Comparison of ENCODE assay signal across 9 cellular contexts in genomic region chr1:23217421-23218115, GRCh38. TPM values are rescaled to one million over a fixed set of nuclear protein-coding genes. Genes with fewer than 3 reads are reported as not detected.
DNase-seq lines count a peak whose midpoint lies in the region; ATAC-seq, FAIRE-seq and TF ChIP-seq lines count a peak whose summit lies in the region.
"Had no signal": no experiment of that assay in that cellular context is flagged by ENCODE, and none has a peak within 500 bp of the region (broad histone marks: within the 10 kb centered on the region; RNA-seq: fewer than 3 reads in every experiment).

HTR1D (minus strand) TSS chr1:23217502; CDS start chr1:23194219, 23,283 bp downstream.

- TF ChIP-seq CTCF in A549 (IDR thresholded peaks at IDR 0.05) (no peak), HFF-Myc (IDR thresholded peaks at IDR 0.05; ENCODE audit: low read depth, low read length, missing control alignments) (no peak), body of pancreas (IDR thresholded peaks at IDR 0.05) (no peak), lower lobe of right lung (IDR thresholded peaks at IDR 0.05) (no peak), upper lobe of right lung (IDR thresholded peaks at IDR 0.05) (no peak)

- TF ChIP-seq POLR2A in A549 (IDR thresholded peaks at IDR 0.05; ENCODE audit: low read length) (peak; percentile 21; the same call in 1 of the 2 replicates), body of pancreas (IDR thresholded peaks at IDR 0.05) (no peak)

- H3K27ac ChIP-seq in A549 (peak within 1 kb of the TSS; percentile 96 to 97), body of pancreas (no peak within 1 kb of the TSS), lower lobe of right lung (no peak within 1 kb of the TSS), upper lobe of right lung (no peak within 1 kb of the TSS)

- H3K4me2 ChIP-seq in A549: peak within 1 kb of the TSS; percentile 77

- ATAC-seq in A549 (peak; percentile 69 to 84), body of pancreas (peak; percentile 48), lower lobe of right lung (peak; percentile 37 to 42), upper lobe of right lung (peak; percentile 51), HG03342 (IDR thresholded peaks at IDR 0.05; ENCODE audit: unreplicated experiment) (no peak), GM18517 (IDR thresholded peaks at IDR 0.05; ENCODE audit: unreplicated experiment) (no peak)

- intact Hi-C loops in body of pancreas (cut with DNase I): no loop called here
- intact Hi-C loops in lower lobe of right lung (cut with DNase I): no loop called here
- intact Hi-C loops in upper lobe of right lung (cut with DNase I): no loop called here

- no peak for TF ChIP-seq EP300 in A549 (IDR thresholded peaks at IDR 0.05)

- FAIRE-seq in A549 (lab: Jason Lieb, UNC): no peak

- peaks cover 0 to 26% of the 10 kb centered on the region in 2 donors for H3K27me3 ChIP-seq in body of pancreas
- H3K27me3 ChIP-seq in lower lobe of right lung (ENCODE audit: low read depth): peaks cover 41% of the 10 kb centered on the region
- peaks cover 49% of the 10 kb centered on the region for H3K27me3 ChIP-seq in upper lobe of right lung

- H3K36me3 ChIP-seq in body of pancreas (replicated peaks in 1 of 2; ENCODE audit: insufficient read depth in 1 of 2, low read depth in 2 of 2) (no peaks in the 10 kb centered on the region), lower lobe of right lung (no peaks in the 10 kb centered on the region), upper lobe of right lung (no peaks in the 10 kb centered on the region)

- WGBS in A549 (ENCODE audit: missing lambda C conversion rate): 7% methylated on average over 9 of the region's 45 CpGs
- WGBS in body of pancreas, 2 donors: 2 to 4% methylated on average over 21 to 40 of the region's 45 CpGs

- DNase-seq in A549 (ENCODE audit: low read depth in 1 of 2, low spot score in 1 of 2) (no peak), HFF-Myc (ENCODE audit: extremely low read depth, low read depth) (no peak), body of pancreas (peak in 2 of 4 donors; percentile 19 to 28), lower lobe of right lung (no peak), upper lobe of right lung (no peak), NCI-H187 treated with DMSO at 0.1 percent for 48 hours (lab: John Stamatoyannopoulos, UW) (no peak)

- no peak for TF ChIP-seq RAD21 in A549 (conservative IDR thresholded peaks at IDR 0.05 in 1 of 2, IDR thresholded peaks at IDR 0.05 in 1 of 2)

- peak within 1 kb of the TSS; percentile 91 for H3K4me3 ChIP-seq in A549
- peak within 1 kb of the TSS; percentile 33 for H3K4me3 ChIP-seq in HFF-Myc (replicated peaks; ENCODE audit: low read depth, low read length)
- peak within 1 kb of the TSS in 1 of 2 donors; percentile 15 for H3K4me3 ChIP-seq in body of pancreas
- H3K4me3 ChIP-seq in lower lobe of right lung: peak within 1 kb of the TSS; percentile 57
- H3K4me3 ChIP-seq in upper lobe of right lung: peak within 1 kb of the TSS; percentile 47

- CTCF ChIA-PET in A549 (lab: Yijun Ruan, JAX): interaction anchor here (0.6 to 3.2 kb wide), 25 partner anchors 9 to 322 kb away, joined by 3 to 25 read pairs (median 4); no protein-coding TSS in a partner anchor

- H3K9me3 ChIP-seq in A549 (no peaks in the 10 kb centered on the region), body of pancreas (no peaks in the 10 kb centered on the region), lower lobe of right lung (no peaks in the 10 kb centered on the region), upper lobe of right lung (no peaks in the 10 kb centered on the region)

- POLR2A ChIA-PET in A549 (lab: Yijun Ruan, JAX): no interaction called here

- peaks cover 33% of the 10 kb centered on the region for H3K4me1 ChIP-seq in A549
- H3K4me1 ChIP-seq in body of pancreas: peaks cover 15% of the 10 kb centered on the region
- H3K4me1 ChIP-seq in lower lobe of right lung: peaks cover 13% of the 10 kb centered on the region
- peaks cover 6% of the 10 kb centered on the region for H3K4me1 ChIP-seq in upper lobe of right lung

TF ChIP-seq in A549, 52 proteins besides CTCF, POLR2A, EP300 and RAD21:
- TF ChIP-seq PHF8 (IDR thresholded peaks at IDR 0.05; ENCODE audit: borderline replicate concordance, low read depth) (0 out of 2 replicates have a peak, but pooled peaks have one; percentile 15), ZSCAN20 (CRISPR knock-in tag; IDR thresholded peaks at IDR 0.05) (no peak), MAZ (IDR thresholded peaks at IDR 0.05; ENCODE audit: borderline replicate concordance, low read depth, low read length) (no peak), CHD2 (IDR thresholded peaks at IDR 0.05; ENCODE audit: low read length, partially characterized antibody) (no peak), MYC (IDR thresholded peaks at IDR 0.05; ENCODE audit: borderline replicate concordance, low read length) (no peak), ESRRA (IDR thresholded peaks at IDR 0.05; ENCODE audit: borderline replicate concordance, low read length) (no peak), PBX3 (IDR thresholded peaks at IDR 0.05) (no peak)
- TF ChIP-seq, protein P1, sequence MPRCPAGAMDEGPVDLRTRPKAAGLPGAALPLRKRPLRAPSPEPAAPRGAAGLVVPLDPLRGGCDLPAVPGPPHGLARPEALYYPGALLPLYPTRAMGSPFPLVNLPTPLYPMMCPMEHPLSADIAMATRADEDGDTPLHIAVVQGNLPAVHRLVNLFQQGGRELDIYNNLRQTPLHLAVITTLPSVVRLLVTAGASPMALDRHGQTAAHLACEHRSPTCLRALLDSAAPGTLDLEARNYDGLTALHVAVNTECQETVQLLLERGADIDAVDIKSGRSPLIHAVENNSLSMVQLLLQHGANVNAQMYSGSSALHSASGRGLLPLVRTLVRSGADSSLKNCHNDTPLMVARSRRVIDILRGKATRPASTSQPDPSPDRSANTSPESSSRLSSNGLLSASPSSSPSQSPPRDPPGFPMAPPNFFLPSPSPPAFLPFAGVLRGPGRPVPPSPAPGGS (IDR thresholded peaks at IDR 0.05): no peak
TF ChIP-seq in A549: peak in this region for 1.

RNA-seq across cellular contexts. Expression of gene HTR1D, which starts in this region (rescaled TPM):
- polyA plus RNA-seq in A549 (2011; rRNA removed) (8.5 and 11.2 TPM in 2 replicates), A549 (2017; fragmentation: RNase III; extraction: RNeasy Plus Mini Kit Qiagen cat#74134 plus additional on column Dnase treatment) (7.5 to 11.4 TPM (median 9.4 TPM) in 3 replicates)
- polyA plus RNA-seq in A549 (2012; cell fraction: cytosol; rRNA removed): 7.0 and 9.9 TPM in 2 replicates
- 7.2 TPM in 2 replicates for polyA plus RNA-seq in A549 (2012; cell fraction: nucleus; rRNA removed)
- 11.4 and 11.6 TPM in 2 replicates for polyA minus RNA-seq in A549 (2011; rRNA and poly(A)+ RNA removed)
- total RNA-seq in body of pancreas (not detected), lower lobe of right lung (1.1 TPM), upper lobe of right lung (0.93 TPM)
- total RNA-seq: subcutaneous adipose tissue had no signal

Comparison
In these comparisons a context has a peak if more than half of its experiments do, and no peak if none do; other contexts are left out.
1. Peak in ATAC-seq in body of pancreas; RNA of the gene not detected or under 1 TPM.
2. Peak in ATAC-seq and H3K4me3 ChIP-seq in upper lobe of right lung; RNA of the gene not detected or under 1 TPM.
3. ATAC-seq: peak in A549 (2 of 2) and lower lobe of right lung (2 of 2); none in HG03342 (single experiment) and GM18517 (single experiment).
4. H3K27ac ChIP-seq: peak in A549 (2 of 2); none in body of pancreas (0 of 4), lower lobe of right lung (single experiment) and upper lobe of right lung (single experiment).